Comparison of ENCODE assay signal across 28 cellular contexts in the genomic region with DNA sequence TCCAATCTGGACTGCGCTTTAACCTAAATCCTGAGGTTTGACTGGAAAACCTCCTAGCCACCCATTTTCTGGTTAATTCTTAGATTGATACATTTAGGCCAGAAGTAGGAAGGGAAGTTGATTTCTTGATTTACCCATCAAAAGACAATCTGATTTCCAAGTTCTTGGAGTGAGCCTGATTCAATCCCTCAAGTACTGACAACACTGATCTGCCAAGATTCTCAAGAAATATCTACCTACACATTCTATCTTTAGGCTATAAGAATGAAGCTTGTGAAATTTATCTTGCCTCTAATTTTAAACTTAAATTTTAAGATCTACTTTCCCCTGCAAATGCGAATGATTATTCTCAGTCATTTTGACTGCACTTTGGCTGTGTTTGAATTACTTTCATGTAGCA. TPM values are rescaled to one million over a fixed set of nuclear protein-coding genes. Genes with fewer than 3 reads are reported as not detected.
DNase-seq lines count a peak whose midpoint lies in the region; ATAC-seq and TF ChIP-seq lines count a peak whose summit lies in the region.
"Had no signal": no experiment of that assay in that cellular context is flagged by ENCODE, and none has a peak within 500 bp of the region (broad histone marks: within the 10 kb centered on the region; RNA-seq: fewer than 3 reads in every experiment).

No MANE protein-coding gene starts in this region.

- H3K27me3 ChIP-seq in GM23338 (ENCODE audit: insufficient read depth): no peaks in the 10 kb centered on the region
- H3K27me3 ChIP-seq: BE2C, BLaER1 had no signal

- H2AFZ ChIP-seq in GM23338: 0 out of 2 replicates have a peak overlapping the region, but pooled peaks have one; percentile 45

- no peaks in the 10 kb centered on the region for H3K9me3 Mint-ChIP-seq in GM23338

- peaks cover 1% of the 10 kb centered on the region for H3K27me3 Mint-ChIP-seq in GM23338 (ENCODE audit: insufficient read depth, low read depth, poor library complexity)
- H3K27me3 Mint-ChIP-seq: CD4-positive, alpha-beta memory T cell; CD4-positive, CD25-positive, alpha-beta regulatory T cell; CD8-positive, alpha-beta memory T cell had no signal

- TF ChIP-seq CTCF in GM23338 (conservative IDR thresholded peaks at IDR 0.05; ENCODE audit: low read depth in 2 of 2): no peak

- H3K4me3 Mint-ChIP-seq in GM23338: no peak overlapping the region
- H3K4me3 Mint-ChIP-seq: CD14-positive monocyte; CD4-positive, alpha-beta memory T cell; CD4-positive, CD25-positive, alpha-beta regulatory T cell; CD8-positive, alpha-beta memory T cell had no signal

- H3K36me3 Mint-ChIP-seq in GM23338 (ENCODE audit: low read depth): no peaks in the 10 kb centered on the region
- H3K36me3 Mint-ChIP-seq: CD14-positive monocyte; CD4-positive, alpha-beta memory T cell; CD4-positive, CD25-positive, alpha-beta regulatory T cell; CD8-positive, alpha-beta memory T cell had no signal

- H3K4me3 ChIP-seq in GM23338: no peak overlapping the region
- H3K4me3 ChIP-seq in SK-N-MC: no peak overlapping the region
- H3K4me3 ChIP-seq: A549, BLaER1, GM12878 had no signal

- H3K36me3 ChIP-seq in GM23338 (ENCODE audit: insufficient read depth) (no peaks in the 10 kb centered on the region), SK-N-MC (ENCODE audit: insufficient read depth, low read length) (no peaks in the 10 kb centered on the region)
- H3K36me3 ChIP-seq: BE2C, BLaER1 had no signal

- DNase-seq in GM23338 (ENCODE audit: low spot score) (no peak), SK-N-MC (ENCODE audit: low read depth, low spot score) (no peak), superior temporal gyrus (ENCODE audit: extremely low spot score) (peak; percentile 56), A172 (ENCODE audit: low spot score) (no peak)
- no peak for DNase-seq in activated CD8-positive, alpha-beta memory T cell treated with anti-CD3 and anti-CD28 coated beads for 24 hours
- DNase-seq: 8988T; ACHN; BE2C; C1 segment of cervical spinal cord; CD4-positive, alpha-beta memory T cell; CD4-positive, CD25-positive, alpha-beta regulatory T cell; CD8-positive, alpha-beta memory T cell; COR-L47; DMS 273 treated with DMSO at 0.1 percent for 48 hours; DMS153; DMS53; DMS79; DND-41; EL; GDM1 had no signal

- H3F3A ChIP-seq in GM23338 (replicated peaks; ENCODE audit: low read depth): no peaks in the 10 kb centered on the region

- no peak overlapping the region for H3K4me2 ChIP-seq in GM23338
- H3K4me2 ChIP-seq: A549, BLaER1 had no signal

- H3K9ac ChIP-seq in SK-N-MC (ENCODE audit: insufficient read length): peak overlapping the region; percentile 56
- H3K9ac ChIP-seq: BLaER1 had no signal

- H4K20me1 ChIP-seq in GM23338 (replicated peaks; ENCODE audit: insufficient read depth): no peaks in the 10 kb centered on the region
- H4K20me1 ChIP-seq: BLaER1 had no signal

- H3K4me1 Mint-ChIP-seq in GM23338: peaks cover 2% of the 10 kb centered on the region; the same call in 1 of the 3 replicates
- H3K4me1 Mint-ChIP-seq: CD14-positive monocyte; CD4-positive, alpha-beta memory T cell; CD4-positive, CD25-positive, alpha-beta regulatory T cell; CD8-positive, alpha-beta memory T cell had no signal

- no peaks in the 10 kb centered on the region for H3K9me3 ChIP-seq in SK-N-MC (ENCODE audit: low read depth, low read length)
- H3K9me3 ChIP-seq: A549, BE2C, BLaER1 had no signal

- peaks cover 6% of the 10 kb centered on the region; the same call in 1 of the 2 replicates for H3K9me2 ChIP-seq in GM23338 (ENCODE audit: insufficient read depth)

- H3K27ac Mint-ChIP-seq in GM23338: no peak overlapping the region
- H3K27ac Mint-ChIP-seq: CD14-positive monocyte; CD4-positive, alpha-beta memory T cell; CD4-positive, CD25-positive, alpha-beta regulatory T cell; CD8-positive, alpha-beta memory T cell had no signal

- H3K79me2 ChIP-seq in GM23338 (replicated peaks; ENCODE audit: insufficient read depth): no peaks in the 10 kb centered on the region

- H3K4me1 ChIP-seq in GM23338 (ENCODE audit: insufficient read depth): no peaks in the 10 kb centered on the region; the same call in 1 of the 2 replicates
- H3K4me1 ChIP-seq: A549, BE2C, BLaER1 had no signal

- H3K27ac ChIP-seq in GM23338 (ENCODE audit: low read depth) (no peak overlapping the region), SK-N-MC (peak overlapping the region; percentile 96)
- H3K27ac ChIP-seq: A549, BLaER1 had no signal

- ATAC-seq in GM23338 (no peak), GM21515 (IDR thresholded peaks at IDR 0.05; ENCODE audit: unreplicated experiment) (no peak)
- ATAC-seq: A549, GM12878 had no signal

TF ChIP-seq in GM23338, 12 proteins besides CTCF, POLR2A, EP300 and RAD21:
- TF ChIP-seq, protein P1, sequence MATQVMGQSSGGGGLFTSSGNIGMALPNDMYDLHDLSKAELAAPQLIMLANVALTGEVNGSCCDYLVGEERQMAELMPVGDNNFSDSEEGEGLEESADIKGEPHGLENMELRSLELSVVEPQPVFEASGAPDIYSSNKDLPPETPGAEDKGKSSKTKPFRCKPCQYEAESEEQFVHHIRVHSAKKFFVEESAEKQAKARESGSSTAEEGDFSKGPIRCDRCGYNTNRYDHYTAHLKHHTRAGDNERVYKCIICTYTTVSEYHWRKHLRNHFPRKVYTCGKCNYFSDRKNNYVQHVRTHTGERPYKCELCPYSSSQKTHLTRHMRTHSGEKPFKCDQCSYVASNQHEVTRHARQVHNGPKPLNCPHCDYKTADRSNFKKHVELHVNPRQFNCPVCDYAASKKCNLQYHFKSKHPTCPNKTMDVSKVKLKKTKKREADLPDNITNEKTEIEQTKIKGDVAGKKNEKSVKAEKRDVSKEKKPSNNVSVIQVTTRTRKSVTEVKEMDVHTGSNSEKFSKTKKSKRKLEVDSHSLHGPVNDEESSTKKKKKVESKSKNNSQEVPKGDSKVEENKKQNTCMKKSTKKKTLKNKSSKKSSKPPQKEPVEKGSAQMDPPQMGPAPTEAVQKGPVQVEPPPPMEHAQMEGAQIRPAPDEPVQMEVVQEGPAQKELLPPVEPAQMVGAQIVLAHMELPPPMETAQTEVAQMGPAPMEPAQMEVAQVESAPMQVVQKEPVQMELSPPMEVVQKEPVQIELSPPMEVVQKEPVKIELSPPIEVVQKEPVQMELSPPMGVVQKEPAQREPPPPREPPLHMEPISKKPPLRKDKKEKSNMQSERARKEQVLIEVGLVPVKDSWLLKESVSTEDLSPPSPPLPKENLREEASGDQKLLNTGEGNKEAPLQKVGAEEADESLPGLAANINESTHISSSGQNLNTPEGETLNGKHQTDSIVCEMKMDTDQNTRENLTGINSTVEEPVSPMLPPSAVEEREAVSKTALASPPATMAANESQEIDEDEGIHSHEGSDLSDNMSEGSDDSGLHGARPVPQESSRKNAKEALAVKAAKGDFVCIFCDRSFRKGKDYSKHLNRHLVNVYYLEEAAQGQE (IDR thresholded peaks at IDR 0.05; ENCODE audit: unreplicated experiment): no peak

RNA-seq across cellular contexts. Expression of a gene that starts 5.9 kb away (rescaled TPM):
- not detected in 2 replicates for total RNA-seq in GM23338 (2014; rRNA removed; shearing (Covaris generic))
- not detected in 2 replicates for polyA plus RNA-seq in GM23338 (2016; fragmentation: Nextera tagmentation; extraction: Ambion mirVana)
- not detected in 2 replicates for total RNA-seq in A172 (2014; rRNA removed; shearing (Covaris generic))
- total RNA-seq: CD4-positive, alpha-beta memory T cell; CD4-positive, CD25-positive, alpha-beta regulatory T cell; CD8-positive, alpha-beta memory T cell; Daoy; G401; GM12878 had no signal
- polyA plus RNA-seq: A549; AG04450; CD14-positive monocyte; CD4-positive, alpha-beta memory T cell; CD4-positive, CD25-positive, alpha-beta regulatory T cell; CD8-positive, alpha-beta memory T cell; GM12878 had no signal
